18 cellular contexts compared by ENCODE assay signal in genomic region chr20:64050261-64051032, GRCh38. TPM values are rescaled to one million over a fixed set of nuclear protein-coding genes. Genes with fewer than 3 reads are reported as not detected.
DNase-seq lines count a peak whose midpoint lies in the region; ATAC-seq and TF ChIP-seq lines count a peak whose summit lies in the region.
"Had no signal": no experiment of that assay in that cellular context is flagged by ENCODE, and none has a peak within 500 bp of the region (broad histone marks: within the 10 kb centered on the region; RNA-seq: fewer than 3 reads in every experiment).

No MANE protein-coding gene starts in this region.

- H3K36me3 Mint-ChIP-seq in T-helper 1 cell treated with Interleukin-12 subunit alpha and Interleukin-12 subunit beta and Interleukin-4 antibody, amounts not matched to agents 30 μg/mL and 1 μg/mL, for 36 hours (ENCODE audit: low read depth): no peaks in the 10 kb centered on the region
- no peaks in the 10 kb centered on the region for H3K36me3 Mint-ChIP-seq in WTC11
- H3K36me3 Mint-ChIP-seq in stimulated activated naive B cell treated with anti-CD40 and anti-IgM and Interleukin-4, amounts not matched to agents 10 μg/mL and 1 μg/mL and 100 μg/mL, for 72 hours: peaks cover 0 to 4% of the 10 kb centered on the region in 2 donors
- H3K36me3 Mint-ChIP-seq: activated CD4-positive, alpha-beta memory T cell treated with anti-CD3 and anti-CD28 coated beads for 36 hours had no signal

- H3K27me3 ChIP-seq in left lung: peaks cover 36 to 97% of the 10 kb centered on the region in 2 donors

- H3K9me3 ChIP-seq in left lung: no peaks in the 10 kb centered on the region
- H3K9me3 ChIP-seq: colonic mucosa, prostate gland had no signal

- peak overlapping the region in 1 of 2 donors; percentile 31 for H3K4me3 ChIP-seq in left lung
- H3K4me3 ChIP-seq: colonic mucosa had no signal

- H3K27ac ChIP-seq in left lung: peak overlapping the region; percentile 71 to 73
- H3K27ac ChIP-seq: colonic mucosa, prostate gland had no signal

- peaks cover 43% of the 10 kb centered on the region for H3K27me3 Mint-ChIP-seq in T-helper 1 cell treated with Interleukin-12 subunit alpha and Interleukin-12 subunit beta and Interleukin-4 antibody, amounts not matched to agents 30 μg/mL and 1 μg/mL, for 36 hours (ENCODE audit: low read depth)
- H3K27me3 Mint-ChIP-seq in WTC11 (ENCODE audit: low read depth): peaks cover 56% of the 10 kb centered on the region
- H3K27me3 Mint-ChIP-seq in stimulated activated naive B cell treated with anti-CD40 and anti-IgM and Interleukin-4, amounts not matched to agents 10 μg/mL and 1 μg/mL and 100 μg/mL, for 72 hours: peaks cover 68 to 86% of the 10 kb centered on the region in 2 donors

- peaks cover 11% of the 10 kb centered on the region for H3K4me1 Mint-ChIP-seq in T-helper 1 cell treated with Interleukin-12 subunit alpha and Interleukin-12 subunit beta and Interleukin-4 antibody, amounts not matched to agents 30 μg/mL and 1 μg/mL, for 36 hours (ENCODE audit: low read depth)
- H3K4me1 Mint-ChIP-seq in WTC11: peaks cover 24% of the 10 kb centered on the region
- H3K4me1 Mint-ChIP-seq in stimulated activated naive B cell treated with anti-CD40 and anti-IgM and Interleukin-4, amounts not matched to agents 10 μg/mL and 1 μg/mL and 100 μg/mL, for 72 hours: peaks cover 2 to 7% of the 10 kb centered on the region in 2 donors

- intact Hi-C loops in left lung (cut with DNase I): no loop called here

- H3K36me3 ChIP-seq in left lung: peaks cover 0 to 8% of the 10 kb centered on the region in 2 donors
- H3K36me3 ChIP-seq: colonic mucosa, prostate gland had no signal

- CTCF ChIA-PET in WTC11 (lab: Charles Lee): interaction anchor here (0.7 to 2.3 kb wide), 9 partner anchors 7 to 77 kb away, joined by 3 to 15 read pairs (median 5); partner anchors contain the start of genes LKAAEAR1, PRPF6 and TCEA2

- H3K4me1 ChIP-seq in left lung: peaks cover 0 to 26% of the 10 kb centered on the region in 2 donors
- H3K4me1 ChIP-seq: colonic mucosa had no signal

- H3K4me3 Mint-ChIP-seq in T-helper 1 cell treated with Interleukin-12 subunit alpha and Interleukin-12 subunit beta and Interleukin-4 antibody, amounts not matched to agents 30 μg/mL and 1 μg/mL, for 36 hours: peak overlapping the region; percentile 25
- H3K4me3 Mint-ChIP-seq in WTC11: peak overlapping the region; percentile 25; the same call in 1 of the 2 replicates
- peak overlapping the region; percentile 50 to 55 for H3K4me3 Mint-ChIP-seq in stimulated activated naive B cell treated with anti-CD40 and anti-IgM and Interleukin-4, amounts not matched to agents 10 μg/mL and 1 μg/mL and 100 μg/mL, for 72 hours
- H3K4me3 Mint-ChIP-seq: activated CD4-positive, alpha-beta memory T cell treated with anti-CD3 and anti-CD28 coated beads for 36 hours; HFFc6 had no signal

- DNase-seq in T-helper 1 cell: no peak
- no peak for DNase-seq in WTC11 (ENCODE audit: low spot score)
- DNase-seq in left lung: no peak
- no peak for DNase-seq in stimulated activated naive B cell treated with anti-CD40 and anti-IgM and Interleukin-4, amounts not matched to agents 10 μg/mL and 1 μg/mL and 100 μg/mL, for 72 hours
- DNase-seq in MV-4-11 (lab: John Stamatoyannopoulos, UW): no peak
- no peak for DNase-seq in HPDE6-E6E7 (ENCODE audit: extremely low spot score)
- DNase-seq: 8988T; activated CD4-positive, alpha-beta memory T cell treated with anti-CD3 and anti-CD28 coated beads for 36 hours; activated naive CD4-positive, alpha-beta T cell treated with Interleukin-2 at 50 U/mL for 16 hours; colonic mucosa; foreskin fibroblast; HFFc6; NK-92 treated with Interleukin-12 subunit alpha and Interleukin-12 subunit beta, amount 100 ng/mL, for 24 hours; SW 1271 had no signal

- no peaks in the 10 kb centered on the region for H3K9me3 Mint-ChIP-seq in T-helper 1 cell treated with Interleukin-12 subunit alpha and Interleukin-12 subunit beta and Interleukin-4 antibody, amounts not matched to agents 30 μg/mL and 1 μg/mL, for 36 hours
- no peaks in the 10 kb centered on the region for H3K9me3 Mint-ChIP-seq in WTC11
- no peaks in the 10 kb centered on the region for H3K9me3 Mint-ChIP-seq in stimulated activated naive B cell treated with anti-CD40 and anti-IgM and Interleukin-4, amounts not matched to agents 10 μg/mL and 1 μg/mL and 100 μg/mL, for 72 hours
- H3K9me3 Mint-ChIP-seq: activated CD4-positive, alpha-beta memory T cell treated with anti-CD3 and anti-CD28 coated beads for 36 hours; HFFc6 had no signal

- TF ChIP-seq CTCF in WTC11 (IDR thresholded peaks at IDR 0.05) (no peak), left lung (IDR thresholded peaks at IDR 0.05) (no peak)

- H3K27ac Mint-ChIP-seq in T-helper 1 cell treated with Interleukin-12 subunit alpha and Interleukin-12 subunit beta and Interleukin-4 antibody, amounts not matched to agents 30 μg/mL and 1 μg/mL, for 36 hours: no peak overlapping the region
- H3K27ac Mint-ChIP-seq in WTC11: no peak overlapping the region
- H3K27ac Mint-ChIP-seq in stimulated activated naive B cell treated with anti-CD40 and anti-IgM and Interleukin-4, amounts not matched to agents 10 μg/mL and 1 μg/mL and 100 μg/mL, for 72 hours: peak overlapping the region; percentile 62
- H3K27ac Mint-ChIP-seq: activated CD4-positive, alpha-beta memory T cell treated with anti-CD3 and anti-CD28 coated beads for 36 hours; HFFc6 had no signal

- POLR2A ChIA-PET in WTC11 (lab: Charles Lee): no interaction called here

- ATAC-seq in WTC11 (no peak), left lung (no peak), GM18907 (IDR thresholded peaks at IDR 0.05; ENCODE audit: unreplicated experiment) (no peak)
- peak in 1 of 2 donors; percentile 15 for ATAC-seq in stimulated activated naive B cell treated with anti-CD40 and anti-IgM and Interleukin-4, amounts not matched to agents 10 μg/mL and 1 μg/mL and 100 μg/mL, for 72 hours (replicated peaks)

TF ChIP-seq in WTC11, 78 proteins besides CTCF, POLR2A, EP300 and RAD21:
- TF ChIP-seq ATF3 (CRISPR knock-in tag; conservative IDR thresholded peaks at IDR 0.05) (no peak), IRF2 (CRISPR knock-in tag; IDR thresholded peaks at IDR 0.05; ENCODE audit: borderline replicate concordance, low read depth) (no peak), GABPB1 (CRISPR knock-in tag; IDR thresholded peaks at IDR 0.05) (peak; percentile 20; the same call in 1 of the 2 replicates), ETV6 (CRISPR knock-in tag; IDR thresholded peaks at IDR 0.05) (no peak), HMGA2 (CRISPR knock-in tag; IDR thresholded peaks at IDR 0.05) (no peak)

RNA-seq across cellular contexts. Expression of gene SOX18, which starts 1.0 kb away (rescaled TPM):
- total RNA-seq in WTC11 (2021) (0.73 to 0.81 TPM (median 0.80 TPM) in 3 replicates), left lung (10 to 100 TPM; 40.3 to 69.2 TPM)
- total RNA-seq: activated CD4-positive, alpha-beta memory T cell treated with anti-CD3 and anti-CD28 coated beads for 36 hours; LHCN-M2 had no signal

RNA-seq across cellular contexts. Expression of gene TCEA2, which starts 12.6 kb away (rescaled TPM):
- total RNA-seq in WTC11 (2021) (55.8 to 63.6 TPM (median 63.5 TPM) in 3 replicates), left lung (10 to 100 TPM; 31.2 to 34.3 TPM)

RNA-seq across cellular contexts. Expression of gene C20orf204, which starts 14.5 kb away (rescaled TPM):
- total RNA-seq in WTC11 (2021) (1.6 to 2.4 TPM (median 2.1 TPM) in 3 replicates), left lung (1 to 10 TPM in 1 of 2 donors, under 1 TPM in 1; 0.76 to 1.0 TPM)

RNA-seq across cellular contexts. Expression of gene RGS19, which starts 28.9 kb away (rescaled TPM):
- 13.8 to 15.9 TPM (median 15.1 TPM) in 3 replicates for total RNA-seq in WTC11 (2021)
- total RNA-seq in left lung: 10 to 100 TPM; 23.4 to 63.9 TPM

RNA-seq across cellular contexts. Expression of gene OPRL1, which starts 29.4 kb away (rescaled TPM):
- 1.7 to 2.2 TPM (median 2.0 TPM) in 3 replicates for total RNA-seq in WTC11 (2021)
- 1 to 10 TPM; 1.8 to 2.0 TPM for total RNA-seq in left lung

Comparison
In these comparisons a context has a peak if more than half of its experiments do, and no peak if none do; other contexts are left out.
1. RNA of gene SOX18, which starts 1.0 kb away (total RNA-seq): 40.3 to 69.2 TPM in left lung; 0.73 to 0.81 TPM in WTC11; every median in the first group is over 10 times any median in the second.
2. Peak in every context shown above with its lines, with median percentiles within 50 percentile points of each other: H3K4me3 Mint-ChIP-seq.